In genomic region chr20:5150226-5151076, GRCh38 we compare ENCODE assay signal across 10 cellular contexts. TPM values are rescaled to one million over a fixed set of nuclear protein-coding genes. Genes with fewer than 3 reads are reported as not detected.
DNase-seq lines count a peak whose midpoint lies in the region; ATAC-seq and TF ChIP-seq lines count a peak whose summit lies in the region.
"Had no signal": no experiment of that assay in that cellular context is flagged by ENCODE, and none has a peak within 500 bp of the region (broad histone marks: within the 10 kb centered on the region; RNA-seq: fewer than 3 reads in every experiment).

No MANE protein-coding gene starts in this region.

- peaks cover 41 to 81% (median 58%) of the 10 kb centered on the region in 4 donors for H3K4me1 Mint-ChIP-seq in CD4-positive, CD25-positive, alpha-beta regulatory T cell
- H3K4me1 Mint-ChIP-seq in endothelial cell (ENCODE audit: unreplicated experiment): peaks cover 56% of the 10 kb centered on the region

- peak overlapping the region in 2 of 3 donors; percentile 39 to 78 for H3K27ac Mint-ChIP-seq in CD4-positive, CD25-positive, alpha-beta regulatory T cell
- peak overlapping the region; percentile 3 for H3K27ac Mint-ChIP-seq in endothelial cell (ENCODE audit: unreplicated experiment)

- no peaks in the 10 kb centered on the region for H3K27me3 Mint-ChIP-seq in CD4-positive, CD25-positive, alpha-beta regulatory T cell
- peaks cover 7% of the 10 kb centered on the region for H3K27me3 Mint-ChIP-seq in endothelial cell (ENCODE audit: unreplicated experiment)

- H3K27me3 ChIP-seq in CD4-positive, CD25-positive, alpha-beta regulatory T cell (ENCODE audit: control insufficient read depth, insufficient read depth, low read length): no peaks in the 10 kb centered on the region
- no peaks in the 10 kb centered on the region for H3K27me3 ChIP-seq in Panc1 (ENCODE audit: control insufficient read depth, insufficient read depth, low read length)
- H3K27me3 ChIP-seq: pancreas had no signal

- intact Hi-C loops in Panc1 (cut with micrococcal nuclease; ENCODE audit: unreplicated experiment): no loop called here
- intact Hi-C loops in mucosa of descending colon (cut with DNase I, micrococcal nuclease): no loop called here

- no peaks in the 10 kb centered on the region for H3K9me3 Mint-ChIP-seq in CD4-positive, CD25-positive, alpha-beta regulatory T cell
- no peaks in the 10 kb centered on the region for H3K9me3 Mint-ChIP-seq in endothelial cell (ENCODE audit: unreplicated experiment)

- POLR2A ChIA-PET in Panc1 (lab: Charles Lee): no interaction called here

- H3K4me3 ChIP-seq in CD4-positive, CD25-positive, alpha-beta regulatory T cell (ENCODE audit: low read depth, low read length): no peak overlapping the region
- H3K4me3 ChIP-seq in Panc1 (ENCODE audit: low read depth in 2 of 2, low read length in 2 of 2) (no peak overlapping the region), mucosa of descending colon (no peak overlapping the region)
- H3K4me3 ChIP-seq: pancreas had no signal

- H3K36me3 ChIP-seq in CD4-positive, CD25-positive, alpha-beta regulatory T cell (ENCODE audit: control insufficient read depth, insufficient read depth, low read length): peaks cover 2% of the 10 kb centered on the region
- H3K36me3 ChIP-seq in Panc1 (ENCODE audit: control insufficient read depth, insufficient read depth, low read length) (no peaks in the 10 kb centered on the region), mucosa of descending colon (ENCODE audit: low read depth) (no peaks in the 10 kb centered on the region)
- H3K36me3 ChIP-seq: pancreas had no signal

- H3K9me3 ChIP-seq in CD4-positive, CD25-positive, alpha-beta regulatory T cell (ENCODE audit: control insufficient read depth in 2 of 2, low read length in 2 of 2): no peaks in the 10 kb centered on the region
- H3K9me3 ChIP-seq in Panc1 (ENCODE audit: control insufficient read depth, insufficient read depth, low read depth, low read length) (no peaks in the 10 kb centered on the region), mucosa of descending colon (no peaks in the 10 kb centered on the region)
- H3K9me3 ChIP-seq: pancreas had no signal

- no TSS peak for BruUV-seq in Panc1 (replicated peaks; lab: Mats Ljungman, UMichigan)

- in situ Hi-C loops in Panc1 (cut with HindIII; ENCODE audit: low pct_unique_long_range_greater_than_20kb, low sequenced_read_pairs): no loop called here

- no peak overlapping the region for H3K27ac ChIP-seq in CD4-positive, CD25-positive, alpha-beta regulatory T cell (ENCODE audit: insufficient read depth, low read length, poor library complexity, severe bottlenecking)
- H3K27ac ChIP-seq in Panc1 (ENCODE audit: low read length): no peak overlapping the region
- H3K27ac ChIP-seq: pancreas had no signal

- no peaks in the 10 kb centered on the region for H3K4me1 ChIP-seq in CD4-positive, CD25-positive, alpha-beta regulatory T cell (ENCODE audit: control insufficient read depth, insufficient read depth, low read length, poor library complexity, severe bottlenecking)
- H3K4me1 ChIP-seq in Panc1 (ENCODE audit: control insufficient read depth, insufficient read depth, low read length) (peaks cover 9% of the 10 kb centered on the region), mucosa of descending colon (ENCODE audit: low read depth) (peaks cover 39% of the 10 kb centered on the region)

- ATAC-seq in CD4-positive, CD25-positive, alpha-beta regulatory T cell (ENCODE audit: low read depth in 2 of 2): no peak
- 0 out of 2 replicates have a peak, but pooled peaks have one; percentile 38 for ATAC-seq in Panc1
- ATAC-seq in mucosa of descending colon: peak; percentile 84

- peaks cover 16% of the 10 kb centered on the region for H3K36me3 Mint-ChIP-seq in CD4-positive, CD25-positive, alpha-beta regulatory T cell
- H3K36me3 Mint-ChIP-seq in endothelial cell (ENCODE audit: low read depth, unreplicated experiment): peaks cover 8% of the 10 kb centered on the region

- DNase-seq in CD4-positive, CD25-positive, alpha-beta regulatory T cell: no peak
- DNase-seq in Panc1 (ENCODE audit: low read depth, low spot score) (no peak), endothelial cell (ENCODE audit: low spot score) (no peak), mucosa of descending colon (peak in 1 of 3 donors; percentile 31), NCI-H748 treated with DMSO at 0.1 percent for 48 hours (lab: John Stamatoyannopoulos, UW) (no peak), DMS53 treated with DMSO at 0.1 percent for 48 hours (lab: John Stamatoyannopoulos, UW; ENCODE audit: unreplicated experiment) (no peak), NCI-H1694 (lab: John Stamatoyannopoulos, UW) (no peak)
- no peak for DNase-seq in activated CD4-positive, alpha-beta T cell treated with anti-CD3 and anti-CD28 coated beads for 4 hours
- DNase-seq: NCI-H345, pancreas had no signal

- TF ChIP-seq CTCF in Panc1 (IDR thresholded peaks at IDR 0.05) (no peak), endothelial cell (IDR thresholded peaks at IDR 0.05; ENCODE audit: unreplicated experiment) (no peak), mucosa of descending colon (IDR thresholded peaks at IDR 0.05) (no peak)

- CTCF ChIA-PET in Panc1 (lab: Charles Lee): no interaction called here

- H3K4me3 Mint-ChIP-seq in CD4-positive, CD25-positive, alpha-beta regulatory T cell: no peak overlapping the region
- no peak overlapping the region for H3K4me3 Mint-ChIP-seq in endothelial cell (ENCODE audit: unreplicated experiment)

RNA-seq across cellular contexts. Expression of gene CDS2, which starts 23.6 kb away (rescaled TPM):
- 77.9 TPM for total RNA-seq in CD4-positive, CD25-positive, alpha-beta regulatory T cell
- polyA plus RNA-seq in CD4-positive, CD25-positive, alpha-beta regulatory T cell: 10 to 100 TPM; 47.6 to 75.4 (median 51.5) TPM
- total RNA-seq in Panc1 (2021; ENCODE audit: unreplicated experiment) (54.0 TPM), endothelial cell (ENCODE audit: unreplicated experiment) (130 TPM), mucosa of descending colon (10 to 100 TPM; 37.9 to 59.5 (median 39.6) TPM)
- polyA plus RNA-seq in Panc1 (2012; ENCODE audit: insufficient read length): 29.1 TPM

RNA-seq across cellular contexts. Expression of gene PCNA, which starts 30.7 kb away (rescaled TPM):
- total RNA-seq in CD4-positive, CD25-positive, alpha-beta regulatory T cell: 33.0 TPM
- 10 to 100 TPM; 67.5 to 89.9 (median 76.2) TPM for polyA plus RNA-seq in CD4-positive, CD25-positive, alpha-beta regulatory T cell
- 182 TPM for total RNA-seq in Panc1 (2021; ENCODE audit: unreplicated experiment)
- 106 TPM for polyA plus RNA-seq in Panc1 (2012; ENCODE audit: insufficient read length)
- total RNA-seq in endothelial cell (ENCODE audit: unreplicated experiment): 77.1 TPM
- total RNA-seq in mucosa of descending colon: 10 to 100 TPM; 43.4 to 91.1 (median 48.7) TPM

RNA-seq across cellular contexts. Expression of gene TMEM230, which starts 37.6 kb away (rescaled TPM):
- total RNA-seq in CD4-positive, CD25-positive, alpha-beta regulatory T cell: 48.3 TPM
- polyA plus RNA-seq in CD4-positive, CD25-positive, alpha-beta regulatory T cell: 100 to 1,000 TPM; 158 to 237 (median 214) TPM
- total RNA-seq in Panc1 (2021; ENCODE audit: unreplicated experiment): 89.3 TPM
- 77.7 TPM for polyA plus RNA-seq in Panc1 (2012; ENCODE audit: insufficient read length)
- 62.2 TPM for total RNA-seq in endothelial cell (ENCODE audit: unreplicated experiment)
- total RNA-seq in mucosa of descending colon: 10 to 100 TPM; 66.2 to 76.2 (median 67.7) TPM

Comparison
In these comparisons a context has a peak if more than half of its experiments do, and no peak if none do; other contexts are left out.
1. ATAC-seq: peak in Panc1 (single experiment) and mucosa of descending colon (single experiment); none in CD4-positive, CD25-positive, alpha-beta regulatory T cell (0 of 2).